Comparison of ENCODE assay signal across 8 cellular contexts in the genomic region with DNA sequence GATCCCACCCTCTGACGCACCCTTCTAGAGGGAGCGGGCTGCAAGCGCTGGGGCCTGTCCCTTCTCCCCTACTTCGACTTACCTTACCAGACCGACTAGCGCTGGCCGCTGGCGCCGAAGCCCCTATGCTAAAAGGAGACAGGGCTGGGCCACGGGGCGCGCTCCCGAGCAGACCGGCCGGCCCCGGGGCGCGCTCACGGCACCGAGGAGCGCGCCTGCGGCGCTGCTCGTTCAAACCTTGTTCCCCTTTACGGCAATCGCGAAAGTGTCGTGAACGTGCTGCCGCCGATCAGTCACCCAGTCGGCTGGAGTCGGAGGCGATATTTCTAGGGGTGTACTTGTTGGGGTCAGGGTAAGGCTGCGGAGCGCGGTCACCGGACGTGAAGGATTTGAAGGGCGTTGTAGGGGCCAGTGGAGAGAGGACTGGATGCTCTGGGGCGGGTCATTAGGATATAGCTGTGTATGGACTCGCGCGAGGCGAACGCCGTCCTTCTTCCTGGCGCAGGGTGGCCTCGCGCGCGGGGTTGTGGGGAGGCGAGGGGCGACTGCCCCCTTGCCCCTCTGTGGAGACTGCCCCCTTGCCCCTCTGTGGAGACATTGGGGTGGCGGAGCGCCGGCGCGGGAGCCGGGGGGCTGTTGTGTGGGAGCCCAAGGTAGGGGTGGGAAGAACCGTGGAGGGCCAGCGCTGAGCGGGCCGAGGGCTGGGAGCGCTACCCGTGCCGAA. TPM values are rescaled to one million over a fixed set of nuclear protein-coding genes. Genes with fewer than 3 reads are reported as not detected.
DNase-seq lines count a peak whose midpoint lies in the region; ATAC-seq, FAIRE-seq and TF ChIP-seq lines count a peak whose summit lies in the region.

TSS of gene CEPT1 (plus strand) at position 268 of the 724 bp plus-strand sequence. CDS start 7,492 bp downstream, outside the sequence.
TSS of gene DRAM2 (minus strand) at position 138 of the 724 bp plus-strand sequence. CDS start 8,539 bp downstream, outside the sequence.

- peak within 1 kb of the TSS; percentile 99 for H2AFZ ChIP-seq in smooth muscle cell (ENCODE audit: low read depth)

- H3K36me3 ChIP-seq in bronchial epithelial cell (ENCODE audit: control insufficient read depth, insufficient read depth, low read length) (peaks cover under 1% of the 10 kb centered on the region), smooth muscle cell (ENCODE audit: low read depth) (no peaks in the 10 kb centered on the region)

- H3K9me3 ChIP-seq in AG04450 (ENCODE audit: control insufficient read depth, insufficient read depth, low read length), result peaks cover 4% of the 10 kb centered on the region; the same call in 1 of the 2 replicates
- no peaks in the 10 kb centered on the region for H3K9me3 ChIP-seq in smooth muscle cell (replicated peaks; ENCODE audit: low read depth)

- no peak for FAIRE-seq in bronchial epithelial cell (lab: Jason Lieb, UNC)

- peaks cover 23% of the 10 kb centered on the region for H3K4me1 ChIP-seq in smooth muscle cell (ENCODE audit: low read depth)

- H3K4me1 Mint-ChIP-seq in WTC11 (peaks cover 28% of the 10 kb centered on the region), immature natural killer cell (peaks cover 34 to 64% of the 10 kb centered on the region in 2 donors)

- peak within 1 kb of the TSS; percentile 79 for H3K9ac ChIP-seq in smooth muscle cell (ENCODE audit: low read depth)

- H3F3A ChIP-seq in smooth muscle cell (ENCODE audit: low read depth), result peaks cover 6% of the 10 kb centered on the region

- H3K27ac Mint-ChIP-seq in WTC11 (peak within 1 kb of the TSS; percentile 100), immature natural killer cell (peak within 1 kb of the TSS; percentile 85 to 99 (median 98))

- POLR2A ChIA-PET in AG04450 (lab: Yijun Ruan, JAX) (interaction anchor here (1.5 to 2.7 kb wide), 2 partner anchors 51 to 176 kb away, joined by 4 to 11 read pairs; partner anchors contain the start of gene LRIF1), WTC11 (lab: Charles Lee) (interaction anchor here (0.7 kb wide), 1 partner anchor 10 kb away, joined by 3 read pairs; no protein-coding TSS in a partner anchor)

- peak within 1 kb of the TSS; percentile 91 for H3K4me2 ChIP-seq in smooth muscle cell

- peak within 1 kb of the TSS; percentile 83 for H3K27ac ChIP-seq in AG04450 (ENCODE audit: low read depth, low read length)
- H3K27ac ChIP-seq in smooth muscle cell (ENCODE audit: low read depth), result peak within 1 kb of the TSS; percentile 78

- peaks cover 20% of the 10 kb centered on the region for H4K20me1 ChIP-seq in smooth muscle cell (ENCODE audit: low read depth)

- 1% methylated on average over 51 of the region's 68 CpGs for whole genome bisulfite sequencing in smooth muscle cell (ENCODE audit: low lambda C conversion rate)

- H3K4me3 Mint-ChIP-seq in WTC11, result peak within 1 kb of the TSS; percentile 99
- peak within 1 kb of the TSS; percentile 98 to 100 (median 99) for H3K4me3 Mint-ChIP-seq in immature natural killer cell

- peaks cover 68% of the 10 kb centered on the region for H3K79me2 ChIP-seq in smooth muscle cell (ENCODE audit: low read depth)

- no peaks in the 10 kb centered on the region for H3K27me3 Mint-ChIP-seq in WTC11 (ENCODE audit: low read depth)
- peaks cover 5 to 10% (median 8%) of the 10 kb centered on the region in 3 donors for H3K27me3 Mint-ChIP-seq in immature natural killer cell (ENCODE audit: low read depth in 3 of 3)

- peak within 1 kb of the TSS; percentile 85 for H3K4me3 ChIP-seq in AG04450 (ENCODE audit: low read depth, low read length)
- peak within 1 kb of the TSS; percentile 81 for H3K4me3 ChIP-seq in bronchial epithelial cell (ENCODE audit: low read depth, low read length)
- H3K4me3 ChIP-seq in smooth muscle cell, result peak within 1 kb of the TSS; percentile 92

- H3K36me3 Mint-ChIP-seq in WTC11, result peaks cover 23% of the 10 kb centered on the region
- H3K36me3 Mint-ChIP-seq in immature natural killer cell, result peaks cover 0 to 12% (median 6%) of the 10 kb centered on the region in 3 donors

- no peaks in the 10 kb centered on the region for H3K9me3 Mint-ChIP-seq in WTC11
- H3K9me3 Mint-ChIP-seq in immature natural killer cell, result no peaks in the 10 kb centered on the region

- ATAC-seq in GM18907 (IDR thresholded peaks at IDR 0.05; ENCODE audit: unreplicated experiment), result peak; percentile 74
- ATAC-seq in HG03159 (IDR thresholded peaks at IDR 0.05; ENCODE audit: unreplicated experiment), result peak; percentile 70
- ATAC-seq in WTC11, result peak; percentile 84

- DNase-seq in AG04450 (ENCODE audit: low read depth, low spot score) (peak; percentile 83), NCI-H2227 (lab: John Stamatoyannopoulos, UW; ENCODE audit: unreplicated experiment) (peak; percentile 98), WTC11 (ENCODE audit: low spot score) (peak; percentile 97), bronchial epithelial cell (ENCODE audit: low read depth) (peak; percentile 92), immature natural killer cell (peak; percentile 91 to 92 (median 92)), smooth muscle cell (lab: John Stamatoyannopoulos, UW; ENCODE audit: unreplicated experiment) (peak; percentile 62)

- no peaks in the 10 kb centered on the region for H3K27me3 ChIP-seq in AG04450 (ENCODE audit: control insufficient read depth, insufficient read depth, low read length)
- H3K27me3 ChIP-seq in bronchial epithelial cell (ENCODE audit: control insufficient read depth, insufficient read depth, low read length), result no peaks in the 10 kb centered on the region
- H3K27me3 ChIP-seq in smooth muscle cell (ENCODE audit: low read depth), result no peaks in the 10 kb centered on the region

- CTCF ChIA-PET in AG04450 (lab: Charles Lee), result no interaction called here
- CTCF ChIA-PET in WTC11 (lab: Charles Lee), result interaction anchor here (0.8 to 2.2 kb wide), 3 partner anchors 83 to 206 kb away, joined by 3 to 5 read pairs (median 3); no protein-coding TSS in a partner anchor

- no peak for TF ChIP-seq CTCF in AG04450 (IDR thresholded peaks at IDR 0.05; ENCODE audit: low read depth, low read length)
- TF ChIP-seq CTCF in WTC11 (IDR thresholded peaks at IDR 0.05), result no peak
- no peak for TF ChIP-seq CTCF in bronchial epithelial cell (IDR thresholded peaks at IDR 0.05; ENCODE audit: insufficient read depth, low read length, severe bottlenecking)
- no peak for TF ChIP-seq CTCF in smooth muscle cell (IDR thresholded peaks at IDR 0.05; ENCODE audit: borderline replicate concordance, insufficient read depth, poor library complexity, severe bottlenecking)

TF ChIP-seq in WTC11, 78 proteins besides CTCF, POLR2A, EP300 and RAD21 (continues in another document):
- TF ChIP-seq ETV6 (CRISPR knock-in tag; IDR thresholded peaks at IDR 0.05), result 0 out of 2 replicates have a peak, but pooled peaks have one; percentile 14
- 0 out of 2 replicates have a peak, but pooled peaks have one; percentile 70 for TF ChIP-seq SMAD3 (CRISPR knock-in tag; IDR thresholded peaks at IDR 0.05; ENCODE audit: borderline replicate concordance)
- TF ChIP-seq ZNF121 (CRISPR knock-in tag; IDR thresholded peaks at IDR 0.05), result peak; percentile 68
- peak; percentile 14; the same call in 1 of the 2 replicates for TF ChIP-seq NFE2L1 (CRISPR knock-in tag; IDR thresholded peaks at IDR 0.05)
- TF ChIP-seq FOXP1 (CRISPR knock-in tag; IDR thresholded peaks at IDR 0.05; ENCODE audit: borderline replicate concordance), result no peak
- 0 out of 2 replicates have a peak, but pooled peaks have one; percentile 67 for TF ChIP-seq ZNF232 (CRISPR knock-in tag; IDR thresholded peaks at IDR 0.05)
- TF ChIP-seq FOXK1 (CRISPR knock-in tag; IDR thresholded peaks at IDR 0.05), result peak; percentile 9; the same call in 1 of the 2 replicates
- 0 out of 2 replicates have a peak, but pooled peaks have one; percentile 48 for TF ChIP-seq MAX (CRISPR knock-in tag; IDR thresholded peaks at IDR 0.05)
- TF ChIP-seq, protein P1, sequence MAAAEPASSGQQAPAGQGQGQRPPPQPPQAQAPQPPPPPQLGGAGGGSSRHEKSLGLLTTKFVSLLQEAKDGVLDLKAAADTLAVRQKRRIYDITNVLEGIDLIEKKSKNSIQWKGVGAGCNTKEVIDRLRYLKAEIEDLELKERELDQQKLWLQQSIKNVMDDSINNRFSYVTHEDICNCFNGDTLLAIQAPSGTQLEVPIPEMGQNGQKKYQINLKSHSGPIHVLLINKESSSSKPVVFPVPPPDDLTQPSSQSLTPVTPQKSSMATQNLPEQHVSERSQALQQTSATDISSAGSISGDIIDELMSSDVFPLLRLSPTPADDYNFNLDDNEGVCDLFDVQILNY (CRISPR knock-in tag; IDR thresholded peaks at IDR 0.05), result 0 out of 2 replicates have a peak, but pooled peaks have one; percentile 28

RNA-seq across cellular contexts. Expression of gene CEPT1, which starts in this region (rescaled TPM):
- 22.6 and 28.6 TPM in 2 replicates for polyA plus RNA-seq in AG04450 (2011; rRNA removed)
- polyA minus RNA-seq in AG04450 (2011; rRNA and poly(A)+ RNA removed), result 20.9 and 48.0 TPM in 2 replicates
- total RNA-seq in WTC11 (2021), result 29.3 to 38.1 TPM (median 33.8 TPM) in 3 replicates
- 45.6 and 49.5 TPM in 2 replicates for total RNA-seq in bronchial epithelial cell
- 10 to 100 TPM; 14.7 to 20.9 (median 19.2) TPM for polyA plus RNA-seq in immature natural killer cell
- 36.8 and 44.5 TPM in 2 replicates for total RNA-seq in smooth muscle cell
- 19.4 and 26.1 TPM in 2 replicates for polyA plus RNA-seq in smooth muscle cell

RNA-seq across cellular contexts. Expression of gene DRAM2, which starts in this region (rescaled TPM):
- polyA plus RNA-seq in AG04450 (2011; rRNA removed) (73.7 and 86.5 TPM in 2 replicates), immature natural killer cell (10 to 100 TPM; 61.8 to 88.2 (median 80.4) TPM), smooth muscle cell (74.1 and 80.3 TPM in 2 replicates)
- 22.2 and 37.0 TPM in 2 replicates for polyA minus RNA-seq in AG04450 (2011; rRNA and poly(A)+ RNA removed)
- total RNA-seq in WTC11 (2021) (34.3 to 43.8 TPM (median 37.7 TPM) in 3 replicates), bronchial epithelial cell (81.3 and 93.7 TPM in 2 replicates), smooth muscle cell (122 and 147 TPM in 2 replicates)

Comparison
In these comparisons a context has a peak if more than half of its experiments do, and no peak if none do; other contexts are left out.
1. Peak in every context shown above with its lines: DNase-seq, ATAC-seq, H3K4me3 ChIP-seq and H3K27ac ChIP-seq.